Comparison of ENCODE assay signal across 16 cellular contexts in genomic region chr17:62126292-62126691, GRCh38.
"Had no signal": no experiment of that assay in that cellular context is flagged by ENCODE, and none has a peak within 500 bp of the region (broad histone marks: within the 10 kb centered on the region; RNA-seq: fewer than 3 reads in every experiment).

No MANE protein-coding gene starts in this region.

- DNase-seq: activated CD4-positive, alpha-beta T cell treated with anti-CD3 and anti-CD28 coated beads for 48 hours; activated CD8-positive, alpha-beta memory T cell treated with anti-CD3 and anti-CD28 coated beads, Interleukin-2, amount 50 U/mL, for 48 hours; activated CD8-positive, alpha-beta T cell treated with anti-CD3 and anti-CD28 coated beads for 36 hours; activated gamma-delta T cell; activated T-cell treated with anti-CD3 and anti-CD28 coated beads, Interleukin-2, amount 50 U/mL, for 72 hours; central memory CD4-positive, alpha-beta T cell; colonic mucosa; midbrain; right cardiac atrium; stimulated activated naive CD8-positive, alpha-beta T cell treated with anti-CD3 and anti-CD28 coated beads, Interleukin-15, Interleukin-2, amounts not matched to agents 100 U/mL and 50 U/mL, for 24 hours; transverse colon had no signal

- H3K4me3 Mint-ChIP-seq: activated CD8-positive, alpha-beta T cell treated with anti-CD3 and anti-CD28 coated beads for 36 hours; activated T-cell treated with anti-CD3 and anti-CD28 coated beads, Interleukin-2, amount 50 U/mL, for 72 hours; brain; WTC11 had no signal

- H3K36me3 Mint-ChIP-seq: brain, WTC11 had no signal

- H3K27ac Mint-ChIP-seq: activated CD8-positive, alpha-beta T cell treated with anti-CD3 and anti-CD28 coated beads for 36 hours; activated naive CD4-positive, alpha-beta T cell treated with anti-CD3 and anti-CD28 coated beads, Interleukin-2, amount 50 U/mL, for 72 hours; activated T-cell treated with anti-CD3 and anti-CD28 coated beads, Interleukin-2, amount 50 U/mL, for 72 hours; brain; WTC11 had no signal

- H3K4me1 Mint-ChIP-seq: brain had no signal

- ATAC-seq: activated CD8-positive, alpha-beta T cell treated with anti-CD3 and anti-CD28 coated beads for 36 hours; activated naive CD4-positive, alpha-beta T cell treated with anti-CD3 and anti-CD28 coated beads, Interleukin-2, amount 50 U/mL, for 72 hours; activated T-cell treated with anti-CD3 and anti-CD28 coated beads, Interleukin-2, amount 50 U/mL, for 72 hours; esophagus mucosa; left lobe of liver; right cardiac atrium; stimulated activated naive CD8-positive, alpha-beta T cell treated with anti-CD3 and anti-CD28 coated beads, Interleukin-15, Interleukin-2, amounts not matched to agents 100 U/mL and 50 U/mL, for 24 hours; WTC11 had no signal

- H3K9me3 Mint-ChIP-seq: activated CD8-positive, alpha-beta T cell treated with anti-CD3 and anti-CD28 coated beads for 36 hours; brain; WTC11 had no signal
